In the genomic region with DNA sequence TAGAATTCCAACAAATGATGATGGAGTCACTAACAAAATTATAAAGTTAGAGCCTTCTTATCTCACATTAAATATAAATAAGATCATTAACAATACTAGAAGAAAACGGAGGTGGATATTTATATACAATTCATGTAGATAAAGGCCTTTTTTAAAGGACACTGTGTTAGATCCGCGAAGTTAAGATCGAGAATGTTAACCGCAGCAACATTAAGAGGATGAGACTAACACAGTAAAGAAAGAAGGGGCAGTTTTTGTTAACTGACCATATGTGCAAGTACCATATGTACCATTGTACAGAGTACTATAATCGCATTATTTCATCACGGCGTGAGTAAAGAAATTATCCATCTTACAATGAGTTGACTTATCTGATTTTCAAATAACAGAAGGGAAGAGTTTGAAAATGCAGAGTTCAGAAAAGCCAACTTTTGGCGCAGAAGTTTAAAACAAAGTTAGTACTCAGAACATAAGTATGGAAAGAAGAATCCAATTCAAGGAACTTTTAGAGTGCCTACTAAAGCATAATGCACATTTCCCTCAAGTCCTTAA, we compare ENCODE assay signal across 8 cellular contexts. TPM values are rescaled to one million over a fixed set of nuclear protein-coding genes. Genes with fewer than 3 reads are reported as not detected.
DNase-seq lines count a peak whose midpoint lies in the region; ATAC-seq, FAIRE-seq and TF ChIP-seq lines count a peak whose summit lies in the region.

No MANE protein-coding gene starts in this region.

- peaks cover 20% of the 10 kb centered on the region for H3K36me3 Mint-ChIP-seq in activated naive CD4-positive, alpha-beta T cell treated with anti-CD3 and anti-CD28 coated beads for 36 hours (ENCODE audit: low read depth)
- H3K36me3 Mint-ChIP-seq in activated naive CD8-positive, alpha-beta T cell treated with anti-CD3 and anti-CD28 coated beads for 36 hours = peaks cover 36% of the 10 kb centered on the region

- DNase-seq in activated naive CD4-positive, alpha-beta T cell treated with anti-CD3 and anti-CD28 coated beads for 36 hours = no peak
- DNase-seq in activated naive CD4-positive, alpha-beta T cell treated with anti-CD3 and anti-CD28 coated beads, Interleukin-2, amount 50 U/mL, for 16 hours = no peak
- DNase-seq in activated naive CD8-positive, alpha-beta T cell treated with anti-CD3 and anti-CD28 coated beads for 36 hours = no peak
- DNase-seq in right lobe of liver (no peak), transverse colon (no peak), H54 (ENCODE audit: insufficient read length, low spot score) (no peak)
- no peak for DNase-seq in activated effector memory CD4-positive, alpha-beta T cell treated with anti-CD3 and anti-CD28 coated beads, Interleukin-2, amount 50 U/mL, for 16 hours

- in situ Hi-C loops in transverse colon (cut with MboI; ENCODE audit: low pct_ligation_motif_present in 1 of 4, low pct_unique_long_range_greater_than_20kb in 1 of 4, low sequenced_read_pairs in 3 of 4) = no loop called here

- H3K4me3 ChIP-seq in right lobe of liver (peak overlapping the region in 2 of 3 donors; percentile 71 to 83), transverse colon (peak overlapping the region in 3 of 4 donors; percentile 76 to 95 (median 92))

- no peak for FAIRE-seq in H54 (lab: Jason Lieb, UNC)

- no peaks in the 10 kb centered on the region for H3K9me3 ChIP-seq in right lobe of liver
- H3K9me3 ChIP-seq in transverse colon = peaks cover 0 to 4% of the 10 kb centered on the region in 2 donors

- TF ChIP-seq CTCF in right lobe of liver (IDR thresholded peaks at IDR 0.05) = no peak
- no peak for TF ChIP-seq CTCF in transverse colon (IDR thresholded peaks at IDR 0.05)

- no peak for ATAC-seq in right lobe of liver
- no peak for ATAC-seq in HG03565 (IDR thresholded peaks at IDR 0.05; ENCODE audit: unreplicated experiment)

- H3K9me3 Mint-ChIP-seq in activated naive CD4-positive, alpha-beta T cell treated with anti-CD3 and anti-CD28 coated beads for 36 hours = peaks cover 14% of the 10 kb centered on the region
- peaks cover 20% of the 10 kb centered on the region for H3K9me3 Mint-ChIP-seq in activated naive CD8-positive, alpha-beta T cell treated with anti-CD3 and anti-CD28 coated beads for 36 hours

- no peak for TF ChIP-seq POLR2A in right lobe of liver (IDR thresholded peaks at IDR 0.05)
- TF ChIP-seq POLR2A in transverse colon (IDR thresholded peaks at IDR 0.05) = no peak
- no peak for TF ChIP-seq POLR2A in H54 (IDR thresholded peaks at IDR 0.05; ENCODE audit: low read depth, low read length)

- H3K27me3 Mint-ChIP-seq in activated naive CD4-positive, alpha-beta T cell treated with anti-CD3 and anti-CD28 coated beads for 36 hours (ENCODE audit: low read depth) = peaks cover 2% of the 10 kb centered on the region
- peaks cover 7% of the 10 kb centered on the region for H3K27me3 Mint-ChIP-seq in activated naive CD8-positive, alpha-beta T cell treated with anti-CD3 and anti-CD28 coated beads for 36 hours

- H3K27me3 ChIP-seq in right lobe of liver (no peaks in the 10 kb centered on the region), transverse colon (no peaks in the 10 kb centered on the region)

- peak overlapping the region; percentile 93 for H3K4me3 Mint-ChIP-seq in activated naive CD4-positive, alpha-beta T cell treated with anti-CD3 and anti-CD28 coated beads for 36 hours
- peak overlapping the region; percentile 90 for H3K4me3 Mint-ChIP-seq in activated naive CD8-positive, alpha-beta T cell treated with anti-CD3 and anti-CD28 coated beads for 36 hours

- TF ChIP-seq EP300 in transverse colon (IDR thresholded peaks at IDR 0.05; ENCODE audit: low read depth) = no peak

- H3K36me3 ChIP-seq in right lobe of liver = no peaks in the 10 kb centered on the region
- no peaks in the 10 kb centered on the region for H3K36me3 ChIP-seq in transverse colon

- intact Hi-C loops in activated naive CD4-positive, alpha-beta T cell treated with anti-CD3 and anti-CD28 coated beads for 36 hours (cut with micrococcal nuclease) = loop anchor here (1.0 to 2.0 kb wide), 3 partner anchors 112 to 622 kb away; a partner anchor contains a TSS
- intact Hi-C loops in right lobe of liver (cut with DNase I) = no loop called here
- intact Hi-C loops in transverse colon (cut with DNase I; ENCODE audit: low total_unique reads) = no loop called here

- H3K4me1 ChIP-seq in right lobe of liver (peaks cover 0 to 38% (median 13%) of the 10 kb centered on the region in 4 donors), transverse colon (peaks cover 8 to 27% (median 26%) of the 10 kb centered on the region in 4 donors)

- CTCF ChIA-PET in activated naive CD4-positive, alpha-beta T cell treated with anti-CD3 and anti-CD28 coated beads for 36 hours (lab: Charles Lee) = interaction anchor here (0.7 kb wide), 1 partner anchor 150 kb away, joined by 3 read pairs; no protein-coding TSS in a partner anchor

- H3K27ac Mint-ChIP-seq in activated naive CD4-positive, alpha-beta T cell treated with anti-CD3 and anti-CD28 coated beads for 36 hours = peak overlapping the region; percentile 93
- peak overlapping the region; percentile 95 for H3K27ac Mint-ChIP-seq in activated naive CD8-positive, alpha-beta T cell treated with anti-CD3 and anti-CD28 coated beads for 36 hours

- peaks cover 44% of the 10 kb centered on the region for H3K4me1 Mint-ChIP-seq in activated naive CD4-positive, alpha-beta T cell treated with anti-CD3 and anti-CD28 coated beads for 36 hours (ENCODE audit: low read depth)
- H3K4me1 Mint-ChIP-seq in activated naive CD8-positive, alpha-beta T cell treated with anti-CD3 and anti-CD28 coated beads for 36 hours = peaks cover 39% of the 10 kb centered on the region

- WGBS in right lobe of liver (ENCODE audit: insufficient coverage, low coverage, low lambda C conversion rate, missing lambda C conversion rate) = 63% methylated on average over 9 of the region's 9 CpGs
- 88 to 92% methylated on average over 9 of the region's 9 CpGs for WGBS in transverse colon (ENCODE audit: low coverage in 1 of 2), 2 donors

- peak overlapping the region in 1 of 3 donors; percentile 83 for H3K27ac ChIP-seq in right lobe of liver
- H3K27ac ChIP-seq in transverse colon = peak overlapping the region in 2 of 4 donors; percentile 93 to 95

RNA-seq across cellular contexts. Expression of a gene that starts 1.4 kb away (rescaled TPM):
- total RNA-seq in activated naive CD4-positive, alpha-beta T cell treated with anti-CD3 and anti-CD28 coated beads for 36 hours = 10 to 100 TPM; 16.3 to 16.7 TPM
- total RNA-seq in activated naive CD8-positive, alpha-beta T cell treated with anti-CD3 and anti-CD28 coated beads for 36 hours = 10 to 100 TPM; 12.8 to 13.3 TPM
- total RNA-seq in right lobe of liver (10 to 100 TPM in 4 of 6 experiments, 1 to 10 TPM in 2; 7.2 to 13.2 (median 11.3) TPM), transverse colon (10 to 100 TPM in 3 of 4 donors, 1 to 10 TPM in 1; 8.6 to 22.5 (median 13.5) TPM)
